In the genomic region with DNA sequence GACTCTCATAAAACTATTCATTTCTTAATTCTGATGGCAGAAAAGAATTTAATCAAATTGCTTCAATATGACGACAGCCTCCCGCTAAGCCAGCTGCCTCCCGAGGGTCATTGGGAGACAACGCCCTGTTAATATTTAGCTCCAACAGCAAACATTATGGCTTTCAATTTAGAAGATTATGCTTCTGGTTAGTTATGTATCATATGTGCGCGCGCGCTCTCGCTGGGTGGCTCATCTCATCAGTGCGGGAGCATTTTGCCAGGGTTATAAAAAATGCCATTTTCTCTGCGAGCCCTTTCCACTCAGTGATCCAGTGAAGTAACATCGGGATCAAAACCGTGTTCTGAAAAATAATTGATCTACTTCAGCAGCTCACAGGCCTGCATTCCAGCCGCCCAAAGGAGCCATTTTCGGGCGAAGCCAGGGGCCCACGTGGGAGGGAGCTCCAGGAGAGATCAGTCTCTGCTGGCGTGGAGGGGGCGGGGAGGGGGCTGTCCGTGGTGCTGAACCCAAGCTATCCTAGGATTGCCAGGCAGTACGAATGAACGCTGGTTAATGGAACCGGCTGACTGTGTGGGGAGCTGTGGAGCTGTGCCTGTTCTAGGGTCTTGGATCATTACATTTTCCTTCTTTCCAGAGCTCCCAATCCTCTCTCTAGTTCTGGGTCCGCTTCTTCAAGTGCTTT, we compare ENCODE assay signal across 8 cellular contexts.
DNase-seq lines count a peak whose midpoint lies in the region; ATAC-seq and TF ChIP-seq lines count a peak whose summit lies in the region.

No MANE protein-coding gene starts in this region.

- H3K4me3 Mint-ChIP-seq in progenitor cell of endocrine pancreas (ENCODE audit: low read depth): no peak overlapping the region
- no peak overlapping the region for H3K4me3 Mint-ChIP-seq in immature natural killer cell

- no peak for ATAC-seq in GM18519 (IDR thresholded peaks at IDR 0.05; ENCODE audit: low FRiP score, unreplicated experiment)

- H3K36me3 Mint-ChIP-seq in progenitor cell of endocrine pancreas (ENCODE audit: insufficient read depth) (no peaks in the 10 kb centered on the region), immature natural killer cell (no peaks in the 10 kb centered on the region)

- DNase-seq in NCI-H1436 (lab: John Stamatoyannopoulos, UW): peak; percentile 33
- no peak for DNase-seq in NCI-H1436 treated with DMSO at 0.1 percent for 48 hours (lab: John Stamatoyannopoulos, UW)
- peak; percentile 2 for DNase-seq in NCI-H226
- DNase-seq in dermis blood vessel endothelial cell: peak; percentile 33
- DNase-seq in progenitor cell of endocrine pancreas (ENCODE audit: low spot score, unreplicated experiment): peak; percentile 79
- DNase-seq in A172 (ENCODE audit: low spot score): no peak
- no peak for DNase-seq in immature natural killer cell

- no peak for TF ChIP-seq CTCF in progenitor cell of endocrine pancreas (IDR thresholded peaks at IDR 0.05; ENCODE audit: unreplicated experiment)

- H3K4me1 Mint-ChIP-seq in progenitor cell of endocrine pancreas (ENCODE audit: low read depth): peaks cover 3% of the 10 kb centered on the region
- H3K4me1 Mint-ChIP-seq in immature natural killer cell: no peaks in the 10 kb centered on the region

- peaks cover 55% of the 10 kb centered on the region for H3K27me3 Mint-ChIP-seq in progenitor cell of endocrine pancreas
- H3K27me3 Mint-ChIP-seq in immature natural killer cell (ENCODE audit: low read depth in 3 of 3): peaks cover 10 to 23% (median 11%) of the 10 kb centered on the region in 3 donors

- H3K27ac Mint-ChIP-seq in progenitor cell of endocrine pancreas: no peak overlapping the region
- H3K27ac Mint-ChIP-seq in immature natural killer cell: no peak overlapping the region

- H3K9me3 Mint-ChIP-seq in progenitor cell of endocrine pancreas (ENCODE audit: low read depth) (no peaks in the 10 kb centered on the region), immature natural killer cell (no peaks in the 10 kb centered on the region)

Comparison
In these comparisons a context has a peak if more than half of its experiments do, and no peak if none do; other contexts are left out.
1. DNase-seq: peak in NCI-H1436 (single experiment), NCI-H226 (single experiment), dermis blood vessel endothelial cell (single experiment) and progenitor cell of endocrine pancreas (single experiment); none in NCI-H1436 treated with DMSO at 0.1 percent for 48 hours (single experiment), A172 (single experiment) and immature natural killer cell (0 of 3).